24 cellular contexts compared by ENCODE assay signal in genomic region chr1:40866408-40866788, GRCh38. TPM values are rescaled to one million over a fixed set of nuclear protein-coding genes. Genes with fewer than 3 reads are reported as not detected.
A peak's percentile ranks its signal among the peaks of the same experiment; 100 is the strongest.
DNase-seq lines count a peak whose midpoint lies in the region; ATAC-seq and TF ChIP-seq lines count a peak whose summit lies in the region.
"Had no signal": no experiment of that assay in that cellular context is flagged by ENCODE, and none has a peak within 500 bp of the region (broad histone marks: within the 10 kb centered on the region; RNA-seq: fewer than 3 reads in every experiment).

No MANE protein-coding gene starts in this region.

- H3K4me1 ChIP-seq in muscle layer of duodenum (ENCODE audit: control insufficient read depth in 1 of 2, insufficient read depth in 2 of 2, low read length in 2 of 2) (peaks cover 0 to 16% of the 10 kb centered on the region in 2 donors), spleen (peaks cover 0 to 13% (median 8%) of the 10 kb centered on the region in 6 donors)
- peaks cover 5% of the 10 kb centered on the region for H3K4me1 ChIP-seq in CD8-positive, alpha-beta T cell (ENCODE audit: insufficient read depth, low read length)

- TF ChIP-seq CTCF in AG04450 (IDR thresholded peaks at IDR 0.05; ENCODE audit: low read depth, low read length) (no peak), spleen (IDR thresholded peaks at IDR 0.05 in 8 of 11, conservative IDR thresholded peaks at IDR 0.05 in 3 of 11) (no peak)
- TF ChIP-seq CTCF in CD8-positive, alpha-beta T cell (IDR thresholded peaks at IDR 0.05): no peak

- no peak for TF ChIP-seq POLR2A in spleen (IDR thresholded peaks at IDR 0.05)

- peaks cover 2% of the 10 kb centered on the region for H3K36me3 Mint-ChIP-seq in CD8-positive, alpha-beta T cell
- H3K36me3 Mint-ChIP-seq: stimulated activated naive B cell treated with anti-CD40 and anti-IgM and Interleukin-4, amounts not matched to agents 10 μg/mL and 1 μg/mL and 100 μg/mL, for 72 hours had no signal

- no peaks in the 10 kb centered on the region for H3K27me3 Mint-ChIP-seq in CD8-positive, alpha-beta T cell (ENCODE audit: low read depth)
- H3K27me3 Mint-ChIP-seq: activated CD4-positive, alpha-beta T cell treated with anti-CD3 and anti-CD28 coated beads for 36 hours; effector memory CD8-positive, alpha-beta T cell had no signal

- CTCF ChIA-PET in AG04450 (lab: Charles Lee): interaction anchor here (4.4 kb wide), 1 partner anchor 82 kb away, joined by 27 read pairs; no protein-coding TSS in a partner anchor
- CTCF ChIA-PET in CD8-positive, alpha-beta T cell (lab: Charles Lee): interaction anchor here (1.0 kb wide), 1 partner anchor 17 kb away, joined by 3 read pairs; no protein-coding TSS in a partner anchor

- H3K27me3 ChIP-seq in AG04450 (ENCODE audit: control insufficient read depth, insufficient read depth, low read length): no peaks in the 10 kb centered on the region
- no peaks in the 10 kb centered on the region for H3K27me3 ChIP-seq in muscle layer of duodenum (ENCODE audit: low read depth, low read length)
- peaks cover 0 to 6% (median 0%) of the 10 kb centered on the region in 7 donors for H3K27me3 ChIP-seq in spleen (replicated peaks in 1 of 7)
- H3K27me3 ChIP-seq in CD8-positive, alpha-beta T cell (ENCODE audit: insufficient read depth, low read length): no peaks in the 10 kb centered on the region
- H3K27me3 ChIP-seq: tibial nerve had no signal

- H3K4me3 ChIP-seq in AG04450 (ENCODE audit: low read depth, low read length): no peak overlapping the region
- H3K4me3 ChIP-seq in muscle layer of duodenum (ENCODE audit: low read depth in 1 of 2, low read length in 2 of 2): no peak overlapping the region
- no peak overlapping the region for H3K4me3 ChIP-seq in spleen
- no peak overlapping the region for H3K4me3 ChIP-seq in CD8-positive, alpha-beta T cell (ENCODE audit: low read depth, low read length)
- H3K4me3 ChIP-seq: tibial nerve had no signal

- ATAC-seq in CD8-positive, alpha-beta T cell: no peak
- ATAC-seq in GM21367 (IDR thresholded peaks at IDR 0.05; ENCODE audit: unreplicated experiment): no peak
- ATAC-seq: activated CD4-positive, alpha-beta T cell treated with anti-CD3 and anti-CD28 coated beads for 36 hours; effector memory CD8-positive, alpha-beta T cell; stimulated activated naive B cell treated with anti-CD40 and anti-IgM and Interleukin-4, amounts not matched to agents 10 μg/mL and 1 μg/mL and 100 μg/mL, for 72 hours had no signal

- POLR2A ChIA-PET in AG04450 (lab: Yijun Ruan, JAX): no interaction called here
- POLR2A ChIA-PET in CD8-positive, alpha-beta T cell (lab: Charles Lee): no interaction called here

- H3K4me1 Mint-ChIP-seq in CD8-positive, alpha-beta T cell (ENCODE audit: low read depth): peaks cover 6% of the 10 kb centered on the region

- H3K9me3 Mint-ChIP-seq in CD8-positive, alpha-beta T cell: peaks cover 10% of the 10 kb centered on the region
- H3K9me3 Mint-ChIP-seq: effector memory CD8-positive, alpha-beta T cell had no signal

- no peak overlapping the region for H3K27ac Mint-ChIP-seq in CD8-positive, alpha-beta T cell
- H3K27ac Mint-ChIP-seq: activated CD4-positive, alpha-beta T cell treated with anti-CD3 and anti-CD28 coated beads for 36 hours; effector memory CD8-positive, alpha-beta T cell; stimulated activated naive B cell treated with anti-CD40 and anti-IgM and Interleukin-4, amounts not matched to agents 10 μg/mL and 1 μg/mL and 100 μg/mL, for 72 hours had no signal

- no peak overlapping the region for H3K4me3 Mint-ChIP-seq in CD8-positive, alpha-beta T cell
- H3K4me3 Mint-ChIP-seq: activated CD4-positive, alpha-beta T cell treated with anti-CD3 and anti-CD28 coated beads for 36 hours; effector memory CD8-positive, alpha-beta T cell; stimulated activated naive B cell treated with anti-CD40 and anti-IgM and Interleukin-4, amounts not matched to agents 10 μg/mL and 1 μg/mL and 100 μg/mL, for 72 hours had no signal

- intact Hi-C loops in spleen (cut with DNase I; ENCODE audit: low total_unique reads): no loop called here
- intact Hi-C loops in CD8-positive, alpha-beta T cell (cut with DNase I, micrococcal nuclease): loop anchor here in 1 of 2 experiments (10.0 kb wide), 1 partner anchor 1872 kb away; the partner anchor contains the start of gene AKIRIN1

- H3K9me3 ChIP-seq in AG04450 (ENCODE audit: control insufficient read depth, insufficient read depth, low read length) (no peaks in the 10 kb centered on the region; the same call in 1 of the 2 replicates), muscle layer of duodenum (ENCODE audit: control insufficient read depth in 1 of 2, low read length in 2 of 2) (no peaks in the 10 kb centered on the region), spleen (peaks cover 0 to 9% (median 6%) of the 10 kb centered on the region in 8 donors)
- no peaks in the 10 kb centered on the region for H3K9me3 ChIP-seq in CD8-positive, alpha-beta T cell (ENCODE audit: low read length)

- 65 to 93% (median 79%) methylated on average over 5 of the region's 5 CpGs for WGBS in spleen, 5 donors

- H3K27ac ChIP-seq in AG04450 (ENCODE audit: low read depth, low read length) (peak overlapping the region; percentile 21), muscle layer of duodenum (ENCODE audit: low read length) (peak overlapping the region; percentile 9), spleen (peak overlapping the region in 2 of 8 donors; percentile 23 to 27)
- H3K27ac ChIP-seq in CD8-positive, alpha-beta T cell (ENCODE audit: low read depth, low read length): no peak overlapping the region
- H3K27ac ChIP-seq: tibial nerve had no signal

- H3K36me3 ChIP-seq in muscle layer of duodenum (ENCODE audit: control insufficient read depth in 1 of 2, insufficient read depth in 2 of 2, low read length in 2 of 2): no peaks in the 10 kb centered on the region
- H3K36me3 ChIP-seq in spleen: no peaks in the 10 kb centered on the region
- H3K36me3 ChIP-seq in CD8-positive, alpha-beta T cell (ENCODE audit: insufficient read depth, low read length): no peaks in the 10 kb centered on the region
- H3K36me3 ChIP-seq: tibial nerve had no signal

- DNase-seq in AG04450 (ENCODE audit: low read depth, low spot score): no peak
- peak; percentile 89 for DNase-seq in H4 (ENCODE audit: low spot score)
- peak; percentile 76 for DNase-seq in amniotic epithelial cell (ENCODE audit: low read depth)
- DNase-seq in spleen: no peak
- DNase-seq in DMS114 treated with DMSO at 0.1 percent for 48 hours (lab: John Stamatoyannopoulos, UW; ENCODE audit: unreplicated experiment): no peak
- no peak for DNase-seq in CD8-positive, alpha-beta T cell
- DNase-seq: activated CD4-positive, alpha-beta T cell treated with anti-CD3 and anti-CD28 coated beads for 36 hours; activated CD8-positive, alpha-beta memory T cell treated with anti-CD3 and anti-CD28 coated beads, Interleukin-2, amount 50 U/mL, for 4 hours; activated gamma-delta T cell; anterior cingulate cortex; COR-L47; effector memory CD8-positive, alpha-beta T cell; hypothalamus; Kasumi-1; kidney glomerular epithelial cell; midbrain; NCI-H1417 treated with DMSO at 0.1 percent for 48 hours; NCI-H2171; OCI-M1; retina; stimulated activated naive B cell treated with anti-CD40 and anti-IgM and Interleukin-4, amounts not matched to agents 10 μg/mL and 1 μg/mL and 100 μg/mL, for 72 hours had no signal

RNA-seq across cellular contexts. Expression of gene CITED4, which starts 4.2 kb away (rescaled TPM):
- polyA plus RNA-seq in AG04450 (2011; rRNA removed): 0.53 and 0.98 TPM in 2 replicates
- polyA minus RNA-seq in AG04450 (2011; rRNA and poly(A)+ RNA removed): 0.35 and 0.74 TPM in 2 replicates
- total RNA-seq in H4 (2014; rRNA removed; shearing (Covaris generic)): 0.14 and 0.17 TPM in 2 replicates
- 10 to 100 TPM; 36.1 to 98.8 (median 50.4) TPM for total RNA-seq in spleen
- polyA plus RNA-seq in spleen: 10 to 100 TPM in 2 of 3 donors, 1 to 10 TPM in 1; 10.0 to 25.5 (median 13.0) TPM
- 10 to 100 TPM; 31.4 to 34.2 TPM for total RNA-seq in CD8-positive, alpha-beta T cell

Comparison
In these comparisons a context has a peak if more than half of its experiments do, and no peak if none do; other contexts are left out.
1. DNase-seq: peak in H4 (single experiment) and amniotic epithelial cell (single experiment); none in AG04450 (single experiment), spleen (single experiment), DMS114 treated with DMSO at 0.1 percent for 48 hours (single experiment) and CD8-positive, alpha-beta T cell (0 of 7).
2. RNA of gene CITED4, which starts 4.2 kb away (total RNA-seq): 36.1 to 98.8 TPM in spleen and 31.4 to 34.2 TPM in CD8-positive, alpha-beta T cell; 0.14 to 0.17 TPM in H4; every median in the first group is over 10 times any median in the second.